1 cellular context compared by ENCODE assay signal in genomic region chr12:47818382-47818700, GRCh38.
TF ChIP-seq lines count a peak whose summit lies in the region.

No MANE protein-coding gene starts in this region.

TF ChIP-seq in H1, 55 proteins besides CTCF, POLR2A, EP300 and RAD21:
- TF ChIP-seq RXRA (IDR thresholded peaks at IDR 0.05; ENCODE audit: insufficient read depth, low read depth, low read length), result no peak
- TF ChIP-seq BACH1 (IDR thresholded peaks at IDR 0.05; ENCODE audit: low read length), result no peak
- no peak for TF ChIP-seq SIX5 (IDR thresholded peaks at IDR 0.05; ENCODE audit: low read depth, low read length)
- TF ChIP-seq, protein P1, sequence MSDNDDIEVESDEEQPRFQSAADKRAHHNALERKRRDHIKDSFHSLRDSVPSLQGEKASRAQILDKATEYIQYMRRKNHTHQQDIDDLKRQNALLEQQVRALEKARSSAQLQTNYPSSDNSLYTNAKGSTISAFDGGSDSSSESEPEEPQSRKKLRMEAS (IDR thresholded peaks at IDR 0.05), result no peak
- TF ChIP-seq SP1 (IDR thresholded peaks at IDR 0.05; ENCODE audit: low read depth, low read length), result no peak
- no peak for TF ChIP-seq POLR2AphosphoS5 (IDR thresholded peaks at IDR 0.05; ENCODE audit: low read depth, low read length)
- TF ChIP-seq, protein P2, sequence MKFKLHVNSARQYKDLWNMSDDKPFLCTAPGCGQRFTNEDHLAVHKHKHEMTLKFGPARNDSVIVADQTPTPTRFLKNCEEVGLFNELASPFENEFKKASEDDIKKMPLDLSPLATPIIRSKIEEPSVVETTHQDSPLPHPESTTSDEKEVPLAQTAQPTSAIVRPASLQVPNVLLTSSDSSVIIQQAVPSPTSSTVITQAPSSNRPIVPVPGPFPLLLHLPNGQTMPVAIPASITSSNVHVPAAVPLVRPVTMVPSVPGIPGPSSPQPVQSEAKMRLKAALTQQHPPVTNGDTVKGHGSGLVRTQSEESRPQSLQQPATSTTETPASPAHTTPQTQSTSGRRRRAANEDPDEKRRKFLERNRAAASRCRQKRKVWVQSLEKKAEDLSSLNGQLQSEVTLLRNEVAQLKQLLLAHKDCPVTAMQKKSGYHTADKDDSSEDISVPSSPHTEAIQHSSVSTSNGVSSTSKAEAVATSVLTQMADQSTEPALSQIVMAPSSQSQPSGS (IDR thresholded peaks at IDR 0.05; ENCODE audit: low read length), result no peak
- TF ChIP-seq CHD7 (IDR thresholded peaks at IDR 0.05; ENCODE audit: insufficient replicate concordance, low read length), result no peak
- TF ChIP-seq JUND (IDR thresholded peaks at IDR 0.05; ENCODE audit: low read length), result no peak
- TF ChIP-seq CEBPB (IDR thresholded peaks at IDR 0.05; ENCODE audit: low read depth, low read length), result no peak
- no peak for TF ChIP-seq TEAD4 (IDR thresholded peaks at IDR 0.05; ENCODE audit: low read depth, low read length)
- no peak for TF ChIP-seq RNF2 (IDR thresholded peaks at IDR 0.05; ENCODE audit: borderline replicate concordance, low read depth, low read length, missing control alignments, poor library complexity, severe bottlenecking)
- no peak for TF ChIP-seq BCL11A (IDR thresholded peaks at IDR 0.05; ENCODE audit: low read depth in 2 of 2, low read length in 2 of 2)
- no peak for TF ChIP-seq SP2 (IDR thresholded peaks at IDR 0.05; ENCODE audit: low read length)
